In genomic region chr22:46638601-46639431, GRCh38 we compare ENCODE assay signal across 13 cellular contexts. TPM values are rescaled to one million over a fixed set of nuclear protein-coding genes. Genes with fewer than 3 reads are reported as not detected.
A peak's percentile ranks its signal among the peaks of the same experiment; 100 is the strongest.
DNase-seq lines count a peak whose midpoint lies in the region; ATAC-seq and TF ChIP-seq lines count a peak whose summit lies in the region.
"Had no signal": no experiment of that assay in that cellular context is flagged by ENCODE, and none has a peak within 500 bp of the region (broad histone marks: within the 10 kb centered on the region; RNA-seq: fewer than 3 reads in every experiment).

No MANE protein-coding gene starts in this region.

- H3K9me3 ChIP-seq in BLaER1 (no peaks in the 10 kb centered on the region), left lung (no peaks in the 10 kb centered on the region), SJCRH30 (replicated peaks) (no peaks in the 10 kb centered on the region; the same call in 1 of the 2 replicates)

- H3K4me3 Mint-ChIP-seq in HFFc6 (no peak overlapping the region), brain (peak overlapping the region in 1 of 5 experiments; percentile 3)
- no peak overlapping the region for H3K4me3 Mint-ChIP-seq in activated CD4-positive, alpha-beta memory T cell treated with anti-CD3 and anti-CD28 coated beads, Interleukin-2, amount 10 ng/mL, durations not matched to agents 7 days and 5 days

- H3K27me3 Mint-ChIP-seq in HFFc6 (ENCODE audit: insufficient read depth) (peaks cover 7% of the 10 kb centered on the region), brain (peaks cover 2% of the 10 kb centered on the region)
- H3K27me3 Mint-ChIP-seq in activated CD4-positive, alpha-beta memory T cell treated with anti-CD3 and anti-CD28 coated beads, Interleukin-2, amount 10 ng/mL, durations not matched to agents 7 days and 5 days: no peaks in the 10 kb centered on the region

- H3K36me3 Mint-ChIP-seq in HFFc6 (ENCODE audit: low read depth) (0 out of 2 replicates have a peak, but pooled peaks cover 7% of the 10 kb centered on the region), brain (peaks cover 29% of the 10 kb centered on the region)
- no peaks in the 10 kb centered on the region for H3K36me3 Mint-ChIP-seq in activated CD4-positive, alpha-beta memory T cell treated with anti-CD3 and anti-CD28 coated beads, Interleukin-2, amount 10 ng/mL, durations not matched to agents 7 days and 5 days (ENCODE audit: low read depth)

- H3K9ac ChIP-seq in BLaER1: no peak overlapping the region

- CTCF ChIA-PET in activated CD4-positive, alpha-beta memory T cell treated with anti-CD3 and anti-CD28 coated beads, Interleukin-2, amount 10 ng/mL, durations not matched to agents 7 days and 5 days (lab: Charles Lee): no interaction called here

- H3K4me3 ChIP-seq in BLaER1 (no peak overlapping the region), left lung (no peak overlapping the region), SJCRH30 (no peak overlapping the region)
- H3K4me3 ChIP-seq: smooth muscle cell had no signal

- H3K9me3 Mint-ChIP-seq in HFFc6 (peaks cover 7% of the 10 kb centered on the region; the same call in 1 of the 2 replicates), brain (peaks cover 0 to 5% (median 0%) of the 10 kb centered on the region in 5 experiments)
- H3K9me3 Mint-ChIP-seq in activated CD4-positive, alpha-beta memory T cell treated with anti-CD3 and anti-CD28 coated beads, Interleukin-2, amount 10 ng/mL, durations not matched to agents 7 days and 5 days: peaks cover 2% of the 10 kb centered on the region

- peaks cover 79% of the 10 kb centered on the region for H3K4me1 ChIP-seq in BLaER1
- peaks cover 0 to 6% of the 10 kb centered on the region in 2 donors for H3K4me1 ChIP-seq in left lung
- peaks cover 49% of the 10 kb centered on the region for H3K4me1 ChIP-seq in SJCRH30

- ATAC-seq in left lung (peak; percentile 27), HG02840 (IDR thresholded peaks at IDR 0.05; ENCODE audit: low FRiP score, unreplicated experiment) (no peak)

- peaks cover 56% of the 10 kb centered on the region for H3K36me3 ChIP-seq in BLaER1
- H3K36me3 ChIP-seq in left lung: peaks cover 0 to 16% of the 10 kb centered on the region in 2 donors
- H3K36me3 ChIP-seq in SJCRH30: no peaks in the 10 kb centered on the region

- DNase-seq in HFFc6 (peak; percentile 22), left lung (peak in 1 of 2 donors; percentile 21), SJCRH30 (no peak), NCI-H1436 treated with DMSO at 0.1 percent for 48 hours (lab: John Stamatoyannopoulos, UW) (no peak)
- no peak for DNase-seq in activated CD4-positive, alpha-beta memory T cell treated with anti-CD3 and anti-CD28 coated beads, Interleukin-2, amount 10 ng/mL, durations not matched to agents 7 days and 5 days
- DNase-seq: GOT3, mesendoderm, NCI-H2227 treated with DMSO at 0.1 percent for 48 hours had no signal

- POLR2A ChIA-PET in activated CD4-positive, alpha-beta memory T cell treated with anti-CD3 and anti-CD28 coated beads, Interleukin-2, amount 10 ng/mL, durations not matched to agents 7 days and 5 days (lab: Charles Lee): no interaction called here

- TF ChIP-seq CTCF in HFFc6 (IDR thresholded peaks at IDR 0.05): no peak
- TF ChIP-seq CTCF in brain (conservative IDR thresholded peaks at IDR 0.05): no peak
- TF ChIP-seq CTCF in left lung (IDR thresholded peaks at IDR 0.05): no peak

- H4K20me1 ChIP-seq in BLaER1: peaks cover 69% of the 10 kb centered on the region

- peak overlapping the region; percentile 90 for H3K4me2 ChIP-seq in BLaER1
- H3K4me2 ChIP-seq: smooth muscle cell had no signal

- intact Hi-C loops in left lung (cut with DNase I): no loop called here

- no peak overlapping the region for H3K27ac Mint-ChIP-seq in HFFc6
- H3K27ac Mint-ChIP-seq in brain: peak overlapping the region; percentile 2 to 72 (median 17)
- no peak overlapping the region for H3K27ac Mint-ChIP-seq in activated CD4-positive, alpha-beta memory T cell treated with anti-CD3 and anti-CD28 coated beads, Interleukin-2, amount 10 ng/mL, durations not matched to agents 7 days and 5 days

- H3K4me1 Mint-ChIP-seq in HFFc6 (ENCODE audit: low read depth) (peaks cover 17% of the 10 kb centered on the region), brain (peaks cover 41% of the 10 kb centered on the region)
- H3K4me1 Mint-ChIP-seq in activated CD4-positive, alpha-beta memory T cell treated with anti-CD3 and anti-CD28 coated beads, Interleukin-2, amount 10 ng/mL, durations not matched to agents 7 days and 5 days: no peaks in the 10 kb centered on the region

- no peak overlapping the region for H3K27ac ChIP-seq in BLaER1
- H3K27ac ChIP-seq in left lung: no peak overlapping the region
- H3K27ac ChIP-seq in SJCRH30: no peak overlapping the region
- H3K27ac ChIP-seq: HL-60 had no signal

- H3K27me3 ChIP-seq in BLaER1: no peaks in the 10 kb centered on the region
- H3K27me3 ChIP-seq in left lung: no peaks in the 10 kb centered on the region
- no peaks in the 10 kb centered on the region for H3K27me3 ChIP-seq in SJCRH30

RNA-seq across cellular contexts. Expression of gene GRAMD4, which starts 18.6 kb away (rescaled TPM):
- 10 to 100 TPM in 3 of 6 experiments, 1 to 10 TPM in 3; 6.8 to 16.3 (median 9.5) TPM for total RNA-seq in HFFc6 (2021; fragmentation: NEBNext Ultra II Directional; extraction: Animal tissue kit (Norgen Biotek cat#: 25700))
- 12.6 TPM for polyA plus RNA-seq in brain (ENCODE audit: insufficient read depth, low read depth, low replicate concordance)
- 10 to 100 TPM; 61.8 to 78.2 TPM for total RNA-seq in left lung
- total RNA-seq in activated CD4-positive, alpha-beta memory T cell treated with anti-CD3 and anti-CD28 coated beads, Interleukin-2, amount 10 ng/mL, durations not matched to agents 7 days and 5 days: 10 to 100 TPM; 52.9 to 54.8 TPM
- 8.6 and 8.8 TPM in 2 replicates for total RNA-seq in SJCRH30 (2014; rRNA removed; shearing (Covaris generic))

Comparison
In these comparisons a context has a peak if more than half of its experiments do, and no peak if none do; other contexts are left out.
1. H3K27ac Mint-ChIP-seq: peak in brain (5 of 5); none in HFFc6 (single experiment) and activated CD4-positive, alpha-beta memory T cell treated with anti-CD3 and anti-CD28 coated beads, Interleukin-2, amount 10 ng/mL, durations not matched to agents 7 days and 5 days (single experiment).